Comparison of ENCODE assay signal across 23 cellular contexts in genomic region chr4:56677673-56678072, GRCh38.
"Had no signal": no experiment of that assay in that cellular context is flagged by ENCODE, and none has a peak within 500 bp of the region (broad histone marks: within the 10 kb centered on the region; RNA-seq: fewer than 3 reads in every experiment).

No MANE protein-coding gene starts in this region.

- ATAC-seq: activated CD8-positive, alpha-beta memory T cell treated with anti-CD3 and anti-CD28 coated beads, Interleukin-2, amount 10 ng/mL, durations not matched to agents 7 days and 5 days; activated naive CD4-positive, alpha-beta T cell treated with anti-CD3 and anti-CD28 coated beads, Interleukin-2, amount 50 U/mL, for 72 hours; activated naive CD8-positive, alpha-beta T cell treated with anti-CD3 and anti-CD28 coated beads, Interleukin-2, amount 50 U/mL, for 24 hours; PC-3; T-helper 17 cell had no signal

- DNase-seq: activated B cell treated with CpG ODN at 0.5 μM for 24 hours; activated CD4-positive, alpha-beta T cell treated with anti-CD3 and anti-CD28 coated beads for 1 hour; activated CD4-positive, alpha-beta T cell treated with anti-CD3 and anti-CD28 coated beads, Interleukin-2, amount 10 ng/mL, durations not matched to agents 24 days and 14 days; activated CD4-positive, alpha-beta T cell treated with anti-CD3 and anti-CD28 coated beads, Interleukin-2, amount 50 U/mL, for 48 hours; activated CD8-positive, alpha-beta memory T cell treated with anti-CD3 and anti-CD28 coated beads, Interleukin-2, amount 10 ng/mL, durations not matched to agents 7 days and 5 days; activated effector memory CD4-positive, alpha-beta T cell treated with anti-CD3 and anti-CD28 coated beads, Interleukin-2, amount 50 U/mL, for 16 hours; activated naive CD4-positive, alpha-beta T cell treated with Interleukin-2 at 50 U/mL for 16 hours; activated naive CD8-positive, alpha-beta T cell treated with anti-CD3 and anti-CD28 coated beads, Interleukin-2, amount 50 U/mL, for 24 hours; activated T-cell treated with anti-CD3 and anti-CD28 coated beads, Interleukin-2, amount 50 U/mL, for 24 hours; amniotic stem cell; Karpas-422; NCI-H1105 treated with DMSO at 0.1 percent for 48 hours; NCI-H1436 treated with DMSO at 0.1 percent for 48 hours; NCI-H187; NCI-H2081; NCI-H510A treated with DMSO at 0.1 percent for 48 hours; NCI-H69; NK-92 treated with Interleukin-12 subunit alpha and Interleukin-12 subunit beta, amount 100 ng/mL, for 24 hours; PC-3; SIG-M5; T-helper 17 cell; T-helper 9 cell had no signal
